ENCODE assay signal across 16 cellular contexts in the genomic region with DNA sequence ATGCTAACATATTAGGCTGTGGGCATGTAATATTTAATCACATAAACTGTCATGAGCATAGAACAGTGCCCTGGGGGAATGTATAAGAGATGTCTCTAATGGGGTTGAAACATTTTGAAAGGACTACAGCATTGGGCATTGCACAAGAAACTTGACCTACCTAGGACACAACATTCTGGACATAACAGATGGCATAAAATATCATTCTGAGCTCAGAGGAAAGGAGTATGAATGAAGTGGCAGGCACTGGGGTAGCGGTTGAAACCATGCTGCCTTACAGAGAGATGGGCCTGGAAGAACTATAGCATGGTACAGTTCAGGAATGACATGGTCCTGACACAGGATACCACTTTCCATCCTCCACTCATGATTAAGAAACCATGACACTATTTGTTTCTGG.
DNase-seq lines count a peak whose midpoint lies in the region; ATAC-seq lines count a peak whose summit lies in the region.
"Had no signal": no experiment of that assay in that cellular context is flagged by ENCODE, and none has a peak within 500 bp of the region (broad histone marks: within the 10 kb centered on the region; RNA-seq: fewer than 3 reads in every experiment).

No MANE protein-coding gene starts in this region.

- intact Hi-C loops in Right ventricle myocardium superior (cut with DNase I) (no loop called here), Right ventricle myocardium inferior (cut with DNase I) (no loop called here)

- ATAC-seq in Right ventricle myocardium superior (ENCODE audit: poor library complexity): peak; percentile 20
- ATAC-seq in Right ventricle myocardium inferior: no peak
- ATAC-seq in GM18868 (IDR thresholded peaks at IDR 0.05; ENCODE audit: unreplicated experiment): no peak
- ATAC-seq in HG02938 (IDR thresholded peaks at IDR 0.05; ENCODE audit: unreplicated experiment): no peak
- ATAC-seq: K562 had no signal

- DNase-seq in Right ventricle myocardium superior: no peak
- no peak for DNase-seq in Right ventricle myocardium inferior (ENCODE audit: missing footprints)
- DNase-seq in G401 (ENCODE audit: low spot score): peak; percentile 93
- DNase-seq in cerebellar cortex (ENCODE audit: low spot score): peak; percentile 91
- DNase-seq: ACHN; BE2C; CD4-positive, CD25-positive, alpha-beta regulatory T cell; CD8-positive, alpha-beta memory T cell; COR-L47; DMS153; DMS79; GF-D8; IMR-90 had no signal

- in situ Hi-C loops in G401 (cut with HindIII; ENCODE audit: low sequenced_read_pairs): no loop called here

Comparison
In these comparisons a context has a peak if more than half of its experiments do, and no peak if none do; other contexts are left out.
1. DNase-seq: peak in G401 (single experiment) and cerebellar cortex (single experiment); none in Right ventricle myocardium superior (single experiment) and Right ventricle myocardium inferior (single experiment).